ENCODE assay signal across 9 cellular contexts in genomic region chr14:44565968-44566367, GRCh38. TPM values are rescaled to one million over a fixed set of nuclear protein-coding genes. Genes with fewer than 3 reads are reported as not detected.
"Had no signal": no experiment of that assay in that cellular context is flagged by ENCODE, and none has a peak within 500 bp of the region (broad histone marks: within the 10 kb centered on the region; RNA-seq: fewer than 3 reads in every experiment).

No MANE protein-coding gene starts in this region.

- H3K4me1 ChIP-seq: HAP-1 had no signal

- H3K27ac ChIP-seq: GM23248, HL-60 had no signal

- H3K4me3 ChIP-seq: GM23248, HAP-1, K562 had no signal

- H3K36me3 ChIP-seq: HAP-1 had no signal

- H2AFZ ChIP-seq: GM23248 had no signal

- H3K9me3 ChIP-seq: HAP-1 had no signal

- H3K9ac ChIP-seq: GM23248 had no signal

- DNase-seq: GM23248, GOT3, H7, HFFc6, IMR-90, KG1 had no signal

RNA-seq across cellular contexts. Expression of gene FSCB, which starts 58.9 kb away (rescaled TPM):
- total RNA-seq: GM23248, H7, HFFc6, K562 had no signal
- polyA plus RNA-seq: GM23248, IMR-90, K562 had no signal
